ENCODE assay signal across 8 cellular contexts in genomic region chr10:130654726-130655125, GRCh38.
"Had no signal": no experiment of that assay in that cellular context is flagged by ENCODE, and none has a peak within 500 bp of the region (broad histone marks: within the 10 kb centered on the region; RNA-seq: fewer than 3 reads in every experiment).

No MANE protein-coding gene starts in this region.

- H3K36me3 ChIP-seq: HAP-1 had no signal

- H3K27ac ChIP-seq: GM23248 had no signal

- H2AFZ ChIP-seq: GM23248, GM23338 had no signal

- H3K4me3 ChIP-seq: GM23248, GM23338, HAP-1 had no signal

- H3K9me3 ChIP-seq: HAP-1 had no signal

- H3K4me1 ChIP-seq: HAP-1 had no signal

- H3K4me2 ChIP-seq: GM23338 had no signal

- DNase-seq: GM23248, GOT3, H7, H9, HCEC 1CT, HFFc6 had no signal

- H3K9ac ChIP-seq: GM23248 had no signal
